In genomic region chr12:44774815-44775411, GRCh38 we compare ENCODE assay signal across 8 cellular contexts.
DNase-seq lines count a peak whose midpoint lies in the region; ATAC-seq and TF ChIP-seq lines count a peak whose summit lies in the region.

No MANE protein-coding gene starts in this region.

- ATAC-seq in GM18867 (IDR thresholded peaks at IDR 0.05; ENCODE audit: unreplicated experiment): peak; percentile 66

- no peaks in the 10 kb centered on the region for H3K4me1 ChIP-seq in uterus

- no peak overlapping the region for H3K27ac ChIP-seq in uterus

- H3K9me3 ChIP-seq in MG63 (no peaks in the 10 kb centered on the region), uterus (no peaks in the 10 kb centered on the region)

- TF ChIP-seq CTCF in AG04449 (IDR thresholded peaks at IDR 0.05; ENCODE audit: insufficient read depth, low read length, missing control alignments): peak; percentile 74
- peak in 2 of 4 experiments; percentile 6 to 21 for TF ChIP-seq CTCF in uterus (IDR thresholded peaks at IDR 0.05)

- H3K4me3 ChIP-seq in AG04449 (ENCODE audit: low read depth, low read length) (no peak overlapping the region), MG63 (no peak overlapping the region), uterus (no peak overlapping the region)

- H3K27me3 ChIP-seq in MG63 (0 out of 2 replicates have a peak, but pooled peaks cover 2% of the 10 kb centered on the region), uterus (no peaks in the 10 kb centered on the region)

- H3K36me3 ChIP-seq in MG63 (no peaks in the 10 kb centered on the region), uterus (no peaks in the 10 kb centered on the region)

- TF ChIP-seq POLR2A in uterus (IDR thresholded peaks at IDR 0.05): no peak

- CTCF ChIA-PET in AG04449 (lab: Yijun Ruan, JAX): interaction anchor here (1.4 to 2.0 kb wide), 3 partner anchors 22 to 781 kb away, joined by 3 to 7 read pairs (median 5); no protein-coding TSS in a partner anchor

- POLR2A ChIA-PET in AG04449 (lab: Yijun Ruan, JAX): no interaction called here

- intact Hi-C loops in uterus (cut with DNase I; ENCODE audit: low total_unique reads): no loop called here

- DNase-seq in AG04449 (ENCODE audit: low read depth, low spot score) (no peak), MG63 (peak; percentile 9), activated T-cell treated with anti-CD3 and anti-CD28 coated beads for 24 hours (ENCODE audit: low read depth) (peak; percentile 39), glomerular visceral epithelial cell (ENCODE audit: extremely low spot score) (peak; percentile 13), SHP77 treated with DMSO at 0.1 percent for 48 hours (lab: John Stamatoyannopoulos, UW) (no peak), uterus (no peak)
- DNase-seq in stimulated activated CD4-positive, alpha-beta T cell treated with anti-CD3 and anti-CD28 coated beads, Interleukin-1b, Interleukin-23, amount 100 ng/mL, for 4 hours (ENCODE audit: low read depth in 2 of 2): peak; percentile 51 to 52

Comparison
In these comparisons a context has a peak if more than half of its experiments do, and no peak if none do; other contexts are left out.
1. DNase-seq: peak in MG63 (single experiment), activated T-cell treated with anti-CD3 and anti-CD28 coated beads for 24 hours (single experiment), glomerular visceral epithelial cell (single experiment) and stimulated activated CD4-positive, alpha-beta T cell treated with anti-CD3 and anti-CD28 coated beads, Interleukin-1b, Interleukin-23, amount 100 ng/mL, for 4 hours (2 of 2); none in AG04449 (single experiment), SHP77 treated with DMSO at 0.1 percent for 48 hours (single experiment) and uterus (0 of 2).